8 cellular contexts compared by ENCODE assay signal in genomic region chr17:82096709-82097186, GRCh38. TPM values are rescaled to one million over a fixed set of nuclear protein-coding genes. Genes with fewer than 3 reads are reported as not detected.
A peak's percentile ranks its signal among the peaks of the same experiment; 100 is the strongest.
DNase-seq lines count a peak whose midpoint lies in the region; ATAC-seq, FAIRE-seq and TF ChIP-seq lines count a peak whose summit lies in the region.

No MANE protein-coding gene starts in this region.

- H3K4me1 ChIP-seq in GM12878 (ENCODE audit: control insufficient read depth, insufficient read depth, low read length), result peaks cover 17% of the 10 kb centered on the region
- peaks cover 0 to 58% (median 24%) of the 10 kb centered on the region in 4 donors for H3K4me1 ChIP-seq in right lobe of liver
- H3K4me1 ChIP-seq in tibial nerve, result peaks cover 3 to 58% (median 29%) of the 10 kb centered on the region in 4 donors

- H3K4me2 ChIP-seq in GM12878 (ENCODE audit: control insufficient read depth, insufficient read depth), result peak overlapping the region; percentile 87

- intact Hi-C loops in GM12878 (cut with micrococcal nuclease; ENCODE audit: unreplicated experiment), result loop anchor here (5.0 kb wide), 2 partner anchors 44 to 59 kb away; partner anchors contain the start of genes DCXR, GPS1 and RFNG
- intact Hi-C loops in right lobe of liver (cut with DNase I), result loop anchor here in 1 of 2 donors (10.0 kb wide), 1 partner anchor 62 kb away; the partner anchor contains the start of genes DCXR and RAC3

- no peak for TF ChIP-seq RAD21 in GM12878 (IDR thresholded peaks at IDR 0.05; ENCODE audit: insufficient read depth, low read depth, low read length)

- peak overlapping the region; percentile 93 for H3K9ac ChIP-seq in GM12878 (ENCODE audit: control insufficient read depth, insufficient read depth, low read length)

- no peak for ATAC-seq in GM12878
- ATAC-seq in right lobe of liver, result no peak
- no peak for ATAC-seq in GM18505 (IDR thresholded peaks at IDR 0.05; ENCODE audit: unreplicated experiment)

- POLR2A ChIA-PET in GM12878 (lab: Charles Lee), result interaction anchor here (0.9 kb wide), 1 partner anchor 10 kb away, joined by 3 read pairs; no protein-coding TSS in a partner anchor

- in situ Hi-C loops in GM12878 (cut with MboI), result no loop called here

- H3K36me3 ChIP-seq in GM12878 (ENCODE audit: control insufficient read depth in 2 of 2, insufficient read depth in 2 of 2, low read length in 1 of 2) (peaks cover 9 to 31% of the 10 kb centered on the region in 2 experiments), right lobe of liver (peaks cover 0 to 47% (median 16%) of the 10 kb centered on the region in 4 donors), tibial nerve (peaks cover 14 to 47% (median 20%) of the 10 kb centered on the region in 3 donors)

- TF ChIP-seq CTCF in GM12878 (IDR thresholded peaks at IDR 0.05 in 2 of 3, conservative IDR thresholded peaks at IDR 0.05 in 1 of 3; ENCODE audit: control insufficient read depth in 2 of 3, extremely low read depth in 1 of 3, insufficient read depth in 1 of 3, low read depth in 3 of 3, low read length in 3 of 3), result no peak
- no peak for TF ChIP-seq CTCF in right lobe of liver (IDR thresholded peaks at IDR 0.05)
- TF ChIP-seq CTCF in tibial nerve (IDR thresholded peaks at IDR 0.05), result no peak

- no peaks in the 10 kb centered on the region for H3K9me3 ChIP-seq in GM12878 (replicated peaks; ENCODE audit: control insufficient read depth, insufficient read depth, low read length)
- H3K9me3 ChIP-seq in right lobe of liver, result no peaks in the 10 kb centered on the region
- H3K9me3 ChIP-seq in tibial nerve, result no peaks in the 10 kb centered on the region

- H3K4me3 ChIP-seq in GM12878 (peak overlapping the region; percentile 92), right lobe of liver (peak overlapping the region; percentile 82 to 98 (median 84)), tibial nerve (peak overlapping the region; percentile 83 to 98 (median 90))

- H3K27me3 ChIP-seq in GM12878 (replicated peaks in 1 of 2; ENCODE audit: control insufficient read depth in 2 of 2, insufficient read depth in 2 of 2, low read length in 1 of 2) (no peaks in the 10 kb centered on the region), right lobe of liver (no peaks in the 10 kb centered on the region), tibial nerve (no peaks in the 10 kb centered on the region)

- H4K20me1 ChIP-seq in GM12878 (ENCODE audit: control insufficient read depth, insufficient read depth), result no peaks in the 10 kb centered on the region; the same call in 1 of the 2 replicates

- TF ChIP-seq POLR2A in GM12878 (IDR thresholded peaks at IDR 0.05; ENCODE audit: low read depth, low read length), result peak; percentile 15
- TF ChIP-seq POLR2A in right lobe of liver (IDR thresholded peaks at IDR 0.05), result no peak
- no peak for TF ChIP-seq POLR2A in tibial nerve (IDR thresholded peaks at IDR 0.05)
- no peak for TF ChIP-seq POLR2A in GM18505 (IDR thresholded peaks at IDR 0.05; ENCODE audit: borderline replicate concordance, extremely low read depth, insufficient read depth, insufficient read length)

- H3K27ac ChIP-seq in GM12878 (ENCODE audit: control insufficient read depth, insufficient read depth), result peak overlapping the region; percentile 84
- peak overlapping the region; percentile 93 to 99 (median 94) for H3K27ac ChIP-seq in right lobe of liver
- H3K27ac ChIP-seq in tibial nerve, result peak overlapping the region in 3 of 4 donors; percentile 93 to 98 (median 97)

- TF ChIP-seq EP300 in GM12878 (IDR thresholded peaks at IDR 0.05; ENCODE audit: borderline replicate concordance in 1 of 2, control insufficient read depth in 1 of 2, low read depth in 2 of 2, low read length in 2 of 2), result no peak
- no peak for TF ChIP-seq EP300 in tibial nerve (IDR thresholded peaks at IDR 0.05)

- SMC1A ChIA-PET in GM12878 (lab: Charles Lee; ENCODE audit: uncharacterized antibody, unreplicated experiment), result no interaction called here

- CTCF ChIA-PET in GM12878 (lab: Yijun Ruan, JAX), result interaction anchor here (1.3 kb wide), 1 partner anchor 30 kb away, joined by 3 read pairs; no protein-coding TSS in a partner anchor

- H2AFZ ChIP-seq in GM12878 (ENCODE audit: control insufficient read depth, low read depth, low read length), result no peak overlapping the region

- peak; percentile 62 for DNase-seq in activated effector memory CD4-positive, alpha-beta T cell treated with anti-CD3 and anti-CD28 coated beads, Interleukin-2, amount 50 U/mL, for 16 hours
- no peak for DNase-seq in activated effector memory CD4-positive, alpha-beta T cell treated with Interleukin-2 at 50 U/mL for 16 hours
- DNase-seq in GM12878 (ENCODE audit: low read depth, low spot score), result no peak
- DNase-seq in right lobe of liver, result peak in 1 of 3 donors; percentile 22
- DNase-seq in tibial nerve (ENCODE audit: low spot score in 2 of 2), result no peak
- DNase-seq in SHP77 treated with DMSO at 0.1 percent for 48 hours (lab: John Stamatoyannopoulos, UW), result no peak
- DNase-seq in effector CD8-positive, alpha-beta T cell (lab: John Stamatoyannopoulos, UW), result no peak

- no peak for FAIRE-seq in GM12878 (lab: Jason Lieb, UNC)

- BruUV-seq in GM12878 (replicated peaks; lab: Mats Ljungman, UMichigan), result no TSS peak

- WGBS in GM12878 (ENCODE audit: insufficient coverage, insufficient replicate concordance, low lambda C conversion rate, missing lambda C conversion rate), result 26% methylated on average over 8 of the region's 8 CpGs
- WGBS in right lobe of liver (ENCODE audit: insufficient coverage, low coverage, low lambda C conversion rate, missing lambda C conversion rate), result 20% methylated on average over 7 of the region's 8 CpGs
- WGBS in tibial nerve, 2 donors, result 45 to 54% methylated on average over 8 of the region's 8 CpGs

- RAD21 ChIA-PET in GM12878 (lab: Charles Lee; ENCODE audit: unreplicated experiment), result no interaction called here

- H3K79me2 ChIP-seq in GM12878 (ENCODE audit: control insufficient read depth, insufficient read depth, low read length), result peaks cover 47% of the 10 kb centered on the region

RNA-seq across cellular contexts. Expression of gene FASN, which starts 1.3 kb away (rescaled TPM):
- 81.2 and 110 TPM in 2 replicates for total RNA-seq in GM12878 (2013; cell fraction: nucleolus; rRNA removed)
- total RNA-seq in GM12878 (2014; rRNA removed) (67.4 and 73.8 TPM in 2 replicates), GM12878 (2014; rRNA removed; fragmentation: Illumina TruSeq; extraction: Trizol) (18.0 and 20.8 TPM in 2 replicates), GM12878 (2021) (333 and 348 TPM in 2 replicates), right lobe of liver (100 to 1,000 TPM in 4 of 6 experiments, 10 to 100 TPM in 2; 76.5 to 290 (median 217) TPM), tibial nerve (100 to 1,000 TPM; 129 to 319 (median 160) TPM)
- 15.3 TPM for polyA plus RNA-seq in GM12878 (2011; ENCODE audit: low read depth)
- polyA plus RNA-seq in GM12878 (2011; rRNA removed) (4.5 and 10.8 TPM in 2 replicates), GM12878 (2014; fragmentation: Illumina TruSeq; extraction: Trizol) (1.6 and 12.8 TPM in 2 replicates), GM12878 (2014; fragmentation: Nextera tagmentation; extraction: Ambion mirVana) (under 1 TPM; 0.19 to 0.31 TPM), GM12878 (2014; rRNA removed) (87.8 and 131 TPM in 2 replicates), GM12878 (2016; fragmentation: Nextera tagmentation; extraction: Ambion mirVana) (10 to 100 TPM; 40.1 to 42.5 TPM)
- polyA plus RNA-seq in GM12878 (2011; cell fraction: cytosol; rRNA removed), result 31.3 and 40.9 TPM in 2 replicates
- 137 and 205 TPM in 2 replicates for polyA plus RNA-seq in GM12878 (2011; cell fraction: nucleus; rRNA removed)
- 82.0 and 91.6 TPM in 2 replicates for polyA plus RNA-seq in GM12878 (2012)
- polyA minus RNA-seq in GM12878 (2011; rRNA and poly(A)+ RNA removed), result 21.8 and 51.5 TPM in 2 replicates
- 91.7 and 93.8 TPM in 2 replicates for polyA minus RNA-seq in GM12878 (2011; cell fraction: cytosol; rRNA and poly(A)+ RNA removed)
- 35.7 and 66.9 TPM in 2 replicates for polyA minus RNA-seq in GM12878 (2011; cell fraction: nucleus; rRNA and poly(A)+ RNA removed)

RNA-seq across cellular contexts. Expression of gene DUS1L, which starts 31.1 kb away (rescaled TPM):
- 56.8 and 75.9 TPM in 2 replicates for total RNA-seq in GM12878 (2013; cell fraction: nucleolus; rRNA removed)
- total RNA-seq in GM12878 (2014; rRNA removed) (107 and 132 TPM in 2 replicates), GM12878 (2014; rRNA removed; fragmentation: Illumina TruSeq; extraction: Trizol) (43.3 and 50.3 TPM in 2 replicates), GM12878 (2021) (137 and 157 TPM in 2 replicates), right lobe of liver (100 to 1,000 TPM in 2 of 6 experiments, 10 to 100 TPM in 4; 61.8 to 115 (median 89.9) TPM), tibial nerve (100 to 1,000 TPM in 2 of 4 donors, 10 to 100 TPM in 2; 85.2 to 179 (median 106) TPM)
- 52.5 TPM for polyA plus RNA-seq in GM12878 (2011; ENCODE audit: low read depth)
- polyA plus RNA-seq in GM12878 (2011; rRNA removed) (21.0 and 42.6 TPM in 2 replicates), GM12878 (2014; fragmentation: Illumina TruSeq; extraction: Trizol) (13.8 and 46.5 TPM in 2 replicates), GM12878 (2014; fragmentation: Nextera tagmentation; extraction: Ambion mirVana) (10 to 100 TPM in 1 of 2 experiments, 1 to 10 TPM in 1; 6.1 to 15.3 TPM), GM12878 (2014; rRNA removed) (147 and 155 TPM in 2 replicates), GM12878 (2016; fragmentation: Nextera tagmentation; extraction: Ambion mirVana) (10 to 100 TPM in 1 of 2 experiments, 1 to 10 TPM in 1; 9.7 to 25.4 TPM)
- 77.7 and 101 TPM in 2 replicates for polyA plus RNA-seq in GM12878 (2011; cell fraction: cytosol; rRNA removed)
- polyA plus RNA-seq in GM12878 (2011; cell fraction: nucleus; rRNA removed), result 285 and 360 TPM in 2 replicates
- 61.7 and 71.7 TPM in 2 replicates for polyA plus RNA-seq in GM12878 (2012)
- polyA minus RNA-seq in GM12878 (2011; rRNA and poly(A)+ RNA removed), result 23.4 and 40.3 TPM in 2 replicates
- polyA minus RNA-seq in GM12878 (2011; cell fraction: cytosol; rRNA and poly(A)+ RNA removed), result 25.4 and 29.1 TPM in 2 replicates
- polyA minus RNA-seq in GM12878 (2011; cell fraction: nucleus; rRNA and poly(A)+ RNA removed), result 63.5 and 104 TPM in 2 replicates

RNA-seq across cellular contexts. Expression of gene GPS1, which starts 45.0 kb away (rescaled TPM):
- 41.6 and 44.7 TPM in 2 replicates for total RNA-seq in GM12878 (2013; cell fraction: nucleolus; rRNA removed)
- 110 and 131 TPM in 2 replicates for total RNA-seq in GM12878 (2014; rRNA removed)
- total RNA-seq in GM12878 (2014; rRNA removed; fragmentation: Illumina TruSeq; extraction: Trizol), result 35.1 and 37.1 TPM in 2 replicates
- 113 and 122 TPM in 2 replicates for total RNA-seq in GM12878 (2021)
- polyA plus RNA-seq in GM12878 (2011; ENCODE audit: low read depth), result 21.3 TPM
- polyA plus RNA-seq in GM12878 (2011; rRNA removed), result 14.3 and 53.3 TPM in 2 replicates
- 65.9 and 98.5 TPM in 2 replicates for polyA plus RNA-seq in GM12878 (2011; cell fraction: cytosol; rRNA removed)
- 198 and 262 TPM in 2 replicates for polyA plus RNA-seq in GM12878 (2011; cell fraction: nucleus; rRNA removed)
- 41.2 and 44.0 TPM in 2 replicates for polyA plus RNA-seq in GM12878 (2012)
- polyA plus RNA-seq in GM12878 (2014; fragmentation: Illumina TruSeq; extraction: Trizol), result 7.5 and 32.8 TPM in 2 replicates
- 10 to 100 TPM in 1 of 2 experiments, 1 to 10 TPM in 1; 2.2 to 11.5 TPM for polyA plus RNA-seq in GM12878 (2014; fragmentation: Nextera tagmentation; extraction: Ambion mirVana)
- polyA plus RNA-seq in GM12878 (2014; rRNA removed), result 102 and 119 TPM in 2 replicates
- polyA plus RNA-seq in GM12878 (2016; fragmentation: Nextera tagmentation; extraction: Ambion mirVana), result 100 to 1,000 TPM; 119 to 146 TPM
- 50.1 and 72.3 TPM in 2 replicates for polyA minus RNA-seq in GM12878 (2011; rRNA and poly(A)+ RNA removed)
- polyA minus RNA-seq in GM12878 (2011; cell fraction: cytosol; rRNA and poly(A)+ RNA removed), result 44.1 and 45.0 TPM in 2 replicates
- 42.7 and 84.3 TPM in 2 replicates for polyA minus RNA-seq in GM12878 (2011; cell fraction: nucleus; rRNA and poly(A)+ RNA removed)
- 10 to 100 TPM; 46.5 to 93.5 (median 62.1) TPM for total RNA-seq in right lobe of liver
- total RNA-seq in tibial nerve, result 100 to 1,000 TPM in 2 of 4 donors, 10 to 100 TPM in 2; 74.9 to 134 (median 92.9) TPM

RNA-seq across cellular contexts. Expression of gene RFNG, which starts 45.1 kb away (rescaled TPM):
- total RNA-seq in GM12878 (2013; cell fraction: nucleolus; rRNA removed), result 23.5 and 23.7 TPM in 2 replicates
- total RNA-seq in GM12878 (2014; rRNA removed), result 14.5 and 14.8 TPM in 2 replicates
- 5.2 and 7.8 TPM in 2 replicates for total RNA-seq in GM12878 (2014; rRNA removed; fragmentation: Illumina TruSeq; extraction: Trizol)
- total RNA-seq in GM12878 (2021), result 17.7 and 19.6 TPM in 2 replicates
- polyA plus RNA-seq in GM12878 (2011; ENCODE audit: low read depth), result 10.9 TPM
- polyA plus RNA-seq in GM12878 (2011; rRNA removed), result 4.4 and 7.1 TPM in 2 replicates
- polyA plus RNA-seq in GM12878 (2011; cell fraction: cytosol; rRNA removed), result 6.6 and 12.0 TPM in 2 replicates
- 83.6 and 89.3 TPM in 2 replicates for polyA plus RNA-seq in GM12878 (2011; cell fraction: nucleus; rRNA removed)
- polyA plus RNA-seq in GM12878 (2012), result 20.4 and 23.3 TPM in 2 replicates
- 1.3 and 7.2 TPM in 2 replicates for polyA plus RNA-seq in GM12878 (2014; fragmentation: Illumina TruSeq; extraction: Trizol)
- polyA plus RNA-seq in GM12878 (2014; fragmentation: Nextera tagmentation; extraction: Ambion mirVana), result under 1 TPM; 0.10 to 0.93 TPM
- 19.0 and 22.4 TPM in 2 replicates for polyA plus RNA-seq in GM12878 (2014; rRNA removed)
- 1 to 10 TPM; 1.6 to 2.6 TPM for polyA plus RNA-seq in GM12878 (2016; fragmentation: Nextera tagmentation; extraction: Ambion mirVana)
- polyA minus RNA-seq in GM12878 (2011; rRNA and poly(A)+ RNA removed), result 2.4 and 4.8 TPM in 2 replicates
- 2.9 and 4.4 TPM in 2 replicates for polyA minus RNA-seq in GM12878 (2011; cell fraction: cytosol; rRNA and poly(A)+ RNA removed)
- 8.1 and 8.2 TPM in 2 replicates for polyA minus RNA-seq in GM12878 (2011; cell fraction: nucleus; rRNA and poly(A)+ RNA removed)
- total RNA-seq in right lobe of liver, result 10 to 100 TPM; 29.9 to 53.3 (median 43.7) TPM
- total RNA-seq in tibial nerve, result 10 to 100 TPM; 43.5 to 70.2 (median 64.4) TPM

RNA-seq across cellular contexts. Expression of gene DCXR, which starts 59.3 kb away (rescaled TPM):
- 13.4 and 14.9 TPM in 2 replicates for total RNA-seq in GM12878 (2013; cell fraction: nucleolus; rRNA removed)
- total RNA-seq in GM12878 (2014; rRNA removed), result 80.8 and 85.8 TPM in 2 replicates
- 32.4 and 39.9 TPM in 2 replicates for total RNA-seq in GM12878 (2014; rRNA removed; fragmentation: Illumina TruSeq; extraction: Trizol)
- total RNA-seq in GM12878 (2021), result 110 and 119 TPM in 2 replicates
- polyA plus RNA-seq in GM12878 (2011; ENCODE audit: low read depth), result 79.4 TPM
- polyA plus RNA-seq in GM12878 (2011; rRNA removed), result 29.9 and 66.6 TPM in 2 replicates
- 188 and 195 TPM in 2 replicates for polyA plus RNA-seq in GM12878 (2011; cell fraction: cytosol; rRNA removed)
- 136 and 154 TPM in 2 replicates for polyA plus RNA-seq in GM12878 (2011; cell fraction: nucleus; rRNA removed)
- polyA plus RNA-seq in GM12878 (2012), result 73.6 and 79.6 TPM in 2 replicates
- 45.6 and 92.0 TPM in 2 replicates for polyA plus RNA-seq in GM12878 (2014; fragmentation: Illumina TruSeq; extraction: Trizol)
- 10 to 100 TPM; 12.3 to 44.8 TPM for polyA plus RNA-seq in GM12878 (2014; fragmentation: Nextera tagmentation; extraction: Ambion mirVana)
- polyA plus RNA-seq in GM12878 (2014; rRNA removed), result 128 and 151 TPM in 2 replicates
- 100 to 1,000 TPM; 122 to 139 TPM for polyA plus RNA-seq in GM12878 (2016; fragmentation: Nextera tagmentation; extraction: Ambion mirVana)
- 53.5 and 69.9 TPM in 2 replicates for polyA minus RNA-seq in GM12878 (2011; rRNA and poly(A)+ RNA removed)
- polyA minus RNA-seq in GM12878 (2011; cell fraction: cytosol; rRNA and poly(A)+ RNA removed), result 23.2 and 25.8 TPM in 2 replicates
- 21.6 and 34.3 TPM in 2 replicates for polyA minus RNA-seq in GM12878 (2011; cell fraction: nucleus; rRNA and poly(A)+ RNA removed)
- 1,000 to 10,000 TPM in 2 of 6 experiments, 100 to 1,000 TPM in 4; 389 to 1,607 (median 735) TPM for total RNA-seq in right lobe of liver
- total RNA-seq in tibial nerve, result 100 to 1,000 TPM; 236 to 347 (median 269) TPM
